ENCODE assay signal across 2 cellular contexts in the genomic region with DNA sequence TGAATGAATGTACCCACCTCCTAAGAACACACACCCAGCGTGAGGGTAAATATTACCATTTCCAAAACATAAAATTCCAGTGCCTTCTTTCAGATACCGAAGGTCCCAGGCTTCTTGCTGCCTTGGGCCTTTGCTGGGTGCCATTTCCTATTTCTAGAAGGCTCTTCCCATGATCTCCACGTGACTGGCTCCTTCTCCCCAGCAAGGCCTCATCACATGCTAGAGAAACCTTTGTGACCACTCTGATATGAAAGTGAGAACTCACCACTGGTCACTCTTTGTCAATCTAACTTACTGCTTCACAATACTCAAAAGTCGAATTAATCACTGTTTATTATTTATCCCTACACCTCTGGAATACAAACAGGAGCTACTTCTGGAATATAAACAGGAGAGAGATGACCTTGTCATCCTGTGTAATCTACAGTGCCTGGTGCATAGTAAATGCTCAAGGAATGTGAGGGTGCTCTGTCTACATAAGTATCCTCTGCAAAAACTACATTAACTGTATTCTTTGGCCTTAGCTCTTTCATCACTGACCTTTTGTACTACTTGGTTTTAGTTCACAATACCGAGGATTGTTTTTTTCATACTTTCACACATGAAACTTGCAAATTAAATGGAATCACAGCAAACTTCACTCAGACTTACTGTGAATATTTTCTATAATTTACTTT.
TF ChIP-seq lines count a peak whose summit lies in the region.

No MANE protein-coding gene starts in this region.

TF ChIP-seq in HCT116, 20 proteins besides CTCF, POLR2A, EP300 and RAD21:
- TF ChIP-seq TCF7L2 (IDR thresholded peaks at IDR 0.05; ENCODE audit: borderline replicate concordance, extremely low read depth, insufficient read depth, insufficient read length) (no peak), CBX3 (IDR thresholded peaks at IDR 0.05; ENCODE audit: low read depth) (no peak), SP1 (IDR thresholded peaks at IDR 0.05; ENCODE audit: low read depth) (no peak), CEBPB (IDR thresholded peaks at IDR 0.05; ENCODE audit: low read depth) (no peak)

TF ChIP-seq in K562, 482 proteins besides CTCF, POLR2A, EP300 and RAD21 (continues in another document):
- TF ChIP-seq, protein P1, sequence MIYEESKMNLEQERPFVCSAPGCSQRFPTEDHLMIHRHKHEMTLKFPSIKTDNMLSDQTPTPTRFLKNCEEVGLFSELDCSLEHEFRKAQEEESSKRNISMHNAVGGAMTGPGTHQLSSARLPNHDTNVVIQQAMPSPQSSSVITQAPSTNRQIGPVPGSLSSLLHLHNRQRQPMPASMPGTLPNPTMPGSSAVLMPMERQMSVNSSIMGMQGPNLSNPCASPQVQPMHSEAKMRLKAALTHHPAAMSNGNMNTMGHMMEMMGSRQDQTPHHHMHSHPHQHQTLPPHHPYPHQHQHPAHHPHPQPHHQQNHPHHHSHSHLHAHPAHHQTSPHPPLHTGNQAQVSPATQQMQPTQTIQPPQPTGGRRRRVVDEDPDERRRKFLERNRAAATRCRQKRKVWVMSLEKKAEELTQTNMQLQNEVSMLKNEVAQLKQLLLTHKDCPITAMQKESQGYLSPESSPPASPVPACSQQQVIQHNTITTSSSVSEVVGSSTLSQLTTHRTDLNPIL (CRISPR knock-in tag; IDR thresholded peaks at IDR 0.05), result no peak
- TF ChIP-seq, protein P2, sequence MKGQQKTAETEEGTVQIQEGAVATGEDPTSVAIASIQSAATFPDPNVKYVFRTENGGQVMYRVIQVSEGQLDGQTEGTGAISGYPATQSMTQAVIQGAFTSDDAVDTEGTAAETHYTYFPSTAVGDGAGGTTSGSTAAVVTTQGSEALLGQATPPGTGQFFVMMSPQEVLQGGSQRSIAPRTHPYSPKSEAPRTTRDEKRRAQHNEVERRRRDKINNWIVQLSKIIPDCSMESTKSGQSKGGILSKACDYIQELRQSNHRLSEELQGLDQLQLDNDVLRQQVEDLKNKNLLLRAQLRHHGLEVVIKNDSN (CRISPR knock-in tag; IDR thresholded peaks at IDR 0.05), result peak; percentile 88
- TF ChIP-seq HDAC1 (IDR thresholded peaks at IDR 0.05) (0 out of 4 replicates have a peak, but pooled peaks of 1 of the 2 experiments have one; percentile 29), ZNF644 (tag; IDR thresholded peaks at IDR 0.05; ENCODE audit: low read depth) (peak; percentile 18; the same call in 1 of the 2 replicates), CXXC5 (CRISPR knock-in tag; IDR thresholded peaks at IDR 0.05) (0 out of 2 replicates have a peak, but pooled peaks have one; percentile 17), NR2F6 (CRISPR knock-in tag; IDR thresholded peaks at IDR 0.05) (no peak), ATF1 (CRISPR knock-in tag; IDR thresholded peaks at IDR 0.05) (no peak), ATF1 (tag; IDR thresholded peaks at IDR 0.05) (0 out of 2 replicates have a peak, but pooled peaks have one; percentile 10), RAD51 (IDR thresholded peaks at IDR 0.05; ENCODE audit: borderline replicate concordance, low read depth) (peak; percentile 84), L3MBTL2 (IDR thresholded peaks at IDR 0.05) (peak; percentile 75), KDM1A (IDR thresholded peaks at IDR 0.05) (peak in 1 of 2 experiments; percentile 16; a peak in 1 of 4 replicates), BHLHE40 (IDR thresholded peaks at IDR 0.05; ENCODE audit: low read length) (peak; percentile 70), MYC (IDR thresholded peaks at IDR 0.05; ENCODE audit: low read depth, low read length) (peak; percentile 57; the same call in 1 of the 2 replicates), MYC (CRISPR knock-in tag; IDR thresholded peaks at IDR 0.05; ENCODE audit: borderline replicate concordance, low read depth) (no peak), ELF2 (CRISPR knock-in tag; IDR thresholded peaks at IDR 0.05) (0 out of 2 replicates have a peak, but pooled peaks have one; percentile 33), CBFA2T2 (conservative IDR thresholded peaks at IDR 0.05) (peak; percentile 42), TEAD1 (CRISPR knock-in tag; IDR thresholded peaks at IDR 0.05) (no peak), PRPF4 (IDR thresholded peaks at IDR 0.05; ENCODE audit: insufficient read depth, low read depth, low read length, poor library complexity, severe bottlenecking) (no peak)
- TF ChIP-seq, protein P3, sequence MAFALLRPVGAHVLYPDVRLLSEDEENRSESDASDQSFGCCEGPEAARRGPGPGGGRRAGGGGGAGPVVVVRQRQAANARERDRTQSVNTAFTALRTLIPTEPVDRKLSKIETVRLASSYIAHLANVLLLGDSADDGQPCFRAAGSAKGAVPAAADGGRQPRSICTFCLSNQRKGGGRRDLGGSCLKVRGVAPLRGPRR (CRISPR knock-in tag; IDR thresholded peaks at IDR 0.05), result no peak
- TF ChIP-seq, protein P4, sequence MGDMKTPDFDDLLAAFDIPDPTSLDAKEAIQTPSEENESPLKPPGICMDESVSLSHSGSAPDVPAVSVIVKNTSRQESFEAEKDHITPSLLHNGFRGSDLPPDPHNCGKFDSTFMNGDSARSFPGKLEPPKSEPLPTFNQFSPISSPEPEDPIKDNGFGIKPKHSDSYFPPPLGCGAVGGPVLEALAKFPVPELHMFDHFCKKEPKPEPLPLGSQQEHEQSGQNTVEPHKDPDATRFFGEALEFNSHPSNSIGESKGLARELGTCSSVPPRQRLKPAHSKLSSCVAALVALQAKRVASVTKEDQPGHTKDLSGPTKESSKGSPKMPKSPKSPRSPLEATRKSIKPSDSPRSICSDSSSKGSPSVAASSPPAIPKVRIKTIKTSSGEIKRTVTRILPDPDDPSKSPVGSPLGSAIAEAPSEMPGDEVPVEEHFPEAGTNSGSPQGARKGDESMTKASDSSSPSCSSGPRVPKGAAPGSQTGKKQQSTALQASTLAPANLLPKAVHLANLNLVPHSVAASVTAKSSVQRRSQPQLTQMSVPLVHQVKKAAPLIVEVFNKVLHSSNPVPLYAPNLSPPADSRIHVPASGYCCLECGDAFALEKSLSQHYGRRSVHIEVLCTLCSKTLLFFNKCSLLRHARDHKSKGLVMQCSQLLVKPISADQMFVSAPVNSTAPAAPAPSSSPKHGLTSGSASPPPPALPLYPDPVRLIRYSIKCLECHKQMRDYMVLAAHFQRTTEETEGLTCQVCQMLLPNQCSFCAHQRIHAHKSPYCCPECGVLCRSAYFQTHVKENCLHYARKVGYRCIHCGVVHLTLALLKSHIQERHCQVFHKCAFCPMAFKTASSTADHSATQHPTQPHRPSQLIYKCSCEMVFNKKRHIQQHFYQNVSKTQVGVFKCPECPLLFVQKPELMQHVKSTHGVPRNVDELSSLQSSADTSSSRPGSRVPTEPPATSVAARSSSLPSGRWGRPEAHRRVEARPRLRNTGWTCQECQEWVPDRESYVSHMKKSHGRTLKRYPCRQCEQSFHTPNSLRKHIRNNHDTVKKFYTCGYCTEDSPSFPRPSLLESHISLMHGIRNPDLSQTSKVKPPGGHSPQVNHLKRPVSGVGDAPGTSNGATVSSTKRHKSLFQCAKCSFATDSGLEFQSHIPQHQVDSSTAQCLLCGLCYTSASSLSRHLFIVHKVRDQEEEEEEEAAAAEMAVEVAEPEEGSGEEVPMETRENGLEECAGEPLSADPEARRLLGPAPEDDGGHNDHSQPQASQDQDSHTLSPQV (IDR thresholded peaks at IDR 0.05), result peak; percentile 40; the same call in 1 of the 2 replicates
- TF ChIP-seq, protein P5, sequence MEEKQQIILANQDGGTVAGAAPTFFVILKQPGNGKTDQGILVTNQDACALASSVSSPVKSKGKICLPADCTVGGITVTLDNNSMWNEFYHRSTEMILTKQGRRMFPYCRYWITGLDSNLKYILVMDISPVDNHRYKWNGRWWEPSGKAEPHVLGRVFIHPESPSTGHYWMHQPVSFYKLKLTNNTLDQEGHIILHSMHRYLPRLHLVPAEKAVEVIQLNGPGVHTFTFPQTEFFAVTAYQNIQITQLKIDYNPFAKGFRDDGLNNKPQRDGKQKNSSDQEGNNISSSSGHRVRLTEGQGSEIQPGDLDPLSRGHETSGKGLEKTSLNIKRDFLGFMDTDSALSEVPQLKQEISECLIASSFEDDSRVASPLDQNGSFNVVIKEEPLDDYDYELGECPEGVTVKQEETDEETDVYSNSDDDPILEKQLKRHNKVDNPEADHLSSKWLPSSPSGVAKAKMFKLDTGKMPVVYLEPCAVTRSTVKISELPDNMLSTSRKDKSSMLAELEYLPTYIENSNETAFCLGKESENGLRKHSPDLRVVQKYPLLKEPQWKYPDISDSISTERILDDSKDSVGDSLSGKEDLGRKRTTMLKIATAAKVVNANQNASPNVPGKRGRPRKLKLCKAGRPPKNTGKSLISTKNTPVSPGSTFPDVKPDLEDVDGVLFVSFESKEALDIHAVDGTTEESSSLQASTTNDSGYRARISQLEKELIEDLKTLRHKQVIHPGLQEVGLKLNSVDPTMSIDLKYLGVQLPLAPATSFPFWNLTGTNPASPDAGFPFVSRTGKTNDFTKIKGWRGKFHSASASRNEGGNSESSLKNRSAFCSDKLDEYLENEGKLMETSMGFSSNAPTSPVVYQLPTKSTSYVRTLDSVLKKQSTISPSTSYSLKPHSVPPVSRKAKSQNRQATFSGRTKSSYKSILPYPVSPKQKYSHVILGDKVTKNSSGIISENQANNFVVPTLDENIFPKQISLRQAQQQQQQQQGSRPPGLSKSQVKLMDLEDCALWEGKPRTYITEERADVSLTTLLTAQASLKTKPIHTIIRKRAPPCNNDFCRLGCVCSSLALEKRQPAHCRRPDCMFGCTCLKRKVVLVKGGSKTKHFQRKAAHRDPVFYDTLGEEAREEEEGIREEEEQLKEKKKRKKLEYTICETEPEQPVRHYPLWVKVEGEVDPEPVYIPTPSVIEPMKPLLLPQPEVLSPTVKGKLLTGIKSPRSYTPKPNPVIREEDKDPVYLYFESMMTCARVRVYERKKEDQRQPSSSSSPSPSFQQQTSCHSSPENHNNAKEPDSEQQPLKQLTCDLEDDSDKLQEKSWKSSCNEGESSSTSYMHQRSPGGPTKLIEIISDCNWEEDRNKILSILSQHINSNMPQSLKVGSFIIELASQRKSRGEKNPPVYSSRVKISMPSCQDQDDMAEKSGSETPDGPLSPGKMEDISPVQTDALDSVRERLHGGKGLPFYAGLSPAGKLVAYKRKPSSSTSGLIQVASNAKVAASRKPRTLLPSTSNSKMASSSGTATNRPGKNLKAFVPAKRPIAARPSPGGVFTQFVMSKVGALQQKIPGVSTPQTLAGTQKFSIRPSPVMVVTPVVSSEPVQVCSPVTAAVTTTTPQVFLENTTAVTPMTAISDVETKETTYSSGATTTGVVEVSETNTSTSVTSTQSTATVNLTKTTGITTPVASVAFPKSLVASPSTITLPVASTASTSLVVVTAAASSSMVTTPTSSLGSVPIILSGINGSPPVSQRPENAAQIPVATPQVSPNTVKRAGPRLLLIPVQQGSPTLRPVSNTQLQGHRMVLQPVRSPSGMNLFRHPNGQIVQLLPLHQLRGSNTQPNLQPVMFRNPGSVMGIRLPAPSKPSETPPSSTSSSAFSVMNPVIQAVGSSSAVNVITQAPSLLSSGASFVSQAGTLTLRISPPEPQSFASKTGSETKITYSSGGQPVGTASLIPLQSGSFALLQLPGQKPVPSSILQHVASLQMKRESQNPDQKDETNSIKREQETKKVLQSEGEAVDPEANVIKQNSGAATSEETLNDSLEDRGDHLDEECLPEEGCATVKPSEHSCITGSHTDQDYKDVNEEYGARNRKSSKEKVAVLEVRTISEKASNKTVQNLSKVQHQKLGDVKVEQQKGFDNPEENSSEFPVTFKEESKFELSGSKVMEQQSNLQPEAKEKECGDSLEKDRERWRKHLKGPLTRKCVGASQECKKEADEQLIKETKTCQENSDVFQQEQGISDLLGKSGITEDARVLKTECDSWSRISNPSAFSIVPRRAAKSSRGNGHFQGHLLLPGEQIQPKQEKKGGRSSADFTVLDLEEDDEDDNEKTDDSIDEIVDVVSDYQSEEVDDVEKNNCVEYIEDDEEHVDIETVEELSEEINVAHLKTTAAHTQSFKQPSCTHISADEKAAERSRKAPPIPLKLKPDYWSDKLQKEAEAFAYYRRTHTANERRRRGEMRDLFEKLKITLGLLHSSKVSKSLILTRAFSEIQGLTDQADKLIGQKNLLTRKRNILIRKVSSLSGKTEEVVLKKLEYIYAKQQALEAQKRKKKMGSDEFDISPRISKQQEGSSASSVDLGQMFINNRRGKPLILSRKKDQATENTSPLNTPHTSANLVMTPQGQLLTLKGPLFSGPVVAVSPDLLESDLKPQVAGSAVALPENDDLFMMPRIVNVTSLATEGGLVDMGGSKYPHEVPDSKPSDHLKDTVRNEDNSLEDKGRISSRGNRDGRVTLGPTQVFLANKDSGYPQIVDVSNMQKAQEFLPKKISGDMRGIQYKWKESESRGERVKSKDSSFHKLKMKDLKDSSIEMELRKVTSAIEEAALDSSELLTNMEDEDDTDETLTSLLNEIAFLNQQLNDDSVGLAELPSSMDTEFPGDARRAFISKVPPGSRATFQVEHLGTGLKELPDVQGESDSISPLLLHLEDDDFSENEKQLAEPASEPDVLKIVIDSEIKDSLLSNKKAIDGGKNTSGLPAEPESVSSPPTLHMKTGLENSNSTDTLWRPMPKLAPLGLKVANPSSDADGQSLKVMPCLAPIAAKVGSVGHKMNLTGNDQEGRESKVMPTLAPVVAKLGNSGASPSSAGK (IDR thresholded peaks at IDR 0.05), result peak; percentile 73
- TF ChIP-seq, protein P6, sequence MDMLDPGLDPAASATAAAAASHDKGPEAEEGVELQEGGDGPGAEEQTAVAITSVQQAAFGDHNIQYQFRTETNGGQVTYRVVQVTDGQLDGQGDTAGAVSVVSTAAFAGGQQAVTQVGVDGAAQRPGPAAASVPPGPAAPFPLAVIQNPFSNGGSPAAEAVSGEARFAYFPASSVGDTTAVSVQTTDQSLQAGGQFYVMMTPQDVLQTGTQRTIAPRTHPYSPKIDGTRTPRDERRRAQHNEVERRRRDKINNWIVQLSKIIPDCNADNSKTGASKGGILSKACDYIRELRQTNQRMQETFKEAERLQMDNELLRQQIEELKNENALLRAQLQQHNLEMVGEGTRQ (CRISPR knock-in tag; IDR thresholded peaks at IDR 0.05), result peak; percentile 88
- TF ChIP-seq, protein P7, sequence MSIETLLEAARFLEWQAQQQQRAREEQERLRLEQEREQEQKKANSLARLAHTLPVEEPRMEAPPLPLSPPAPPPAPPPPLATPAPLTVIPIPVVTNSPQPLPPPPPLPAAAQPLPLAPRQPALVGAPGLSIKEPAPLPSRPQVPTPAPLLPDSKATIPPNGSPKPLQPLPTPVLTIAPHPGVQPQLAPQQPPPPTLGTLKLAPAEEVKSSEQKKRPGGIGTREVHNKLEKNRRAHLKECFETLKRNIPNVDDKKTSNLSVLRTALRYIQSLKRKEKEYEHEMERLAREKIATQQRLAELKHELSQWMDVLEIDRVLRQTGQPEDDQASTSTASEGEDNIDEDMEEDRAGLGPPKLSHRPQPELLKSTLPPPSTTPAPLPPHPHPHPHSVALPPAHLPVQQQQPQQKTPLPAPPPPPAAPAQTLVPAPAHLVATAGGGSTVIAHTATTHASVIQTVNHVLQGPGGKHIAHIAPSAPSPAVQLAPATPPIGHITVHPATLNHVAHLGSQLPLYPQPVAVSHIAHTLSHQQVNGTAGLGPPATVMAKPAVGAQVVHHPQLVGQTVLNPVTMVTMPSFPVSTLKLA (conservative IDR thresholded peaks at IDR 0.05), result 0 out of 4 replicates have a peak, but pooled peaks of 1 of the 2 experiments have one; percentile 32
- TF ChIP-seq, protein P8, sequence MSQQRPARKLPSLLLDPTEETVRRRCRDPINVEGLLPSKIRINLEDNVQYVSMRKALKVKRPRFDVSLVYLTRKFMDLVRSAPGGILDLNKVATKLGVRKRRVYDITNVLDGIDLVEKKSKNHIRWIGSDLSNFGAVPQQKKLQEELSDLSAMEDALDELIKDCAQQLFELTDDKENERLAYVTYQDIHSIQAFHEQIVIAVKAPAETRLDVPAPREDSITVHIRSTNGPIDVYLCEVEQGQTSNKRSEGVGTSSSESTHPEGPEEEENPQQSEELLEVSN (IDR thresholded peaks at IDR 0.05; ENCODE audit: borderline replicate concordance in 1 of 2, extremely low read depth in 1 of 2, insufficient read depth in 1 of 2, insufficient read length in 1 of 2, low read depth in 1 of 2, low read length in 1 of 2, poor library complexity in 1 of 2, severe bottlenecking in 1 of 2), result peak in 1 of 2 experiments; percentile 39
